In the genomic region with DNA sequence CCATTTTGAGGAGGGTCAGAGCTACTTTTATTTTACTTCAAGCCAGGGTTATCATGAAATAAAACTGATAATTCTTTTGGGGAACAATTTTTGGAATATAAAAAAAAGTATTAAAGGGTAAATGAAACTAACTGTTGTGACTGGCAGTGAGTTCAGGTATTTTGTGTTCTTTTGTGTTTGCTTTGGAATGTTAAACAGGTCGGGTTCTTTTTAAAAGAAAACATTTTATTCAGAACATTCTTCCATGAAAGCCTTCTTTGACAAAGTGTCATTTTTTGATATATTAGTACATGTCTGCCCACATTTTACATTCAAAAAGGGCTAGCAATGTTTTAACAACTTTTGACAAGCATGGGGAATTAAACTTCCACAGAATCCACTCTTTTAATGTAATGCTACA, we compare ENCODE assay signal across 2 cellular contexts.
TF ChIP-seq lines count a peak whose summit lies in the region.

No MANE protein-coding gene starts in this region.

TF ChIP-seq in GM23338, 12 proteins besides CTCF, POLR2A, EP300 and RAD21 (continued from another document):
- TF ChIP-seq STAT1 (IDR thresholded peaks at IDR 0.05; ENCODE audit: unreplicated experiment) (no peak), CREB1 (CRISPR knock-in tag; IDR thresholded peaks at IDR 0.05; ENCODE audit: low read depth) (no peak)
- TF ChIP-seq, protein P1, sequence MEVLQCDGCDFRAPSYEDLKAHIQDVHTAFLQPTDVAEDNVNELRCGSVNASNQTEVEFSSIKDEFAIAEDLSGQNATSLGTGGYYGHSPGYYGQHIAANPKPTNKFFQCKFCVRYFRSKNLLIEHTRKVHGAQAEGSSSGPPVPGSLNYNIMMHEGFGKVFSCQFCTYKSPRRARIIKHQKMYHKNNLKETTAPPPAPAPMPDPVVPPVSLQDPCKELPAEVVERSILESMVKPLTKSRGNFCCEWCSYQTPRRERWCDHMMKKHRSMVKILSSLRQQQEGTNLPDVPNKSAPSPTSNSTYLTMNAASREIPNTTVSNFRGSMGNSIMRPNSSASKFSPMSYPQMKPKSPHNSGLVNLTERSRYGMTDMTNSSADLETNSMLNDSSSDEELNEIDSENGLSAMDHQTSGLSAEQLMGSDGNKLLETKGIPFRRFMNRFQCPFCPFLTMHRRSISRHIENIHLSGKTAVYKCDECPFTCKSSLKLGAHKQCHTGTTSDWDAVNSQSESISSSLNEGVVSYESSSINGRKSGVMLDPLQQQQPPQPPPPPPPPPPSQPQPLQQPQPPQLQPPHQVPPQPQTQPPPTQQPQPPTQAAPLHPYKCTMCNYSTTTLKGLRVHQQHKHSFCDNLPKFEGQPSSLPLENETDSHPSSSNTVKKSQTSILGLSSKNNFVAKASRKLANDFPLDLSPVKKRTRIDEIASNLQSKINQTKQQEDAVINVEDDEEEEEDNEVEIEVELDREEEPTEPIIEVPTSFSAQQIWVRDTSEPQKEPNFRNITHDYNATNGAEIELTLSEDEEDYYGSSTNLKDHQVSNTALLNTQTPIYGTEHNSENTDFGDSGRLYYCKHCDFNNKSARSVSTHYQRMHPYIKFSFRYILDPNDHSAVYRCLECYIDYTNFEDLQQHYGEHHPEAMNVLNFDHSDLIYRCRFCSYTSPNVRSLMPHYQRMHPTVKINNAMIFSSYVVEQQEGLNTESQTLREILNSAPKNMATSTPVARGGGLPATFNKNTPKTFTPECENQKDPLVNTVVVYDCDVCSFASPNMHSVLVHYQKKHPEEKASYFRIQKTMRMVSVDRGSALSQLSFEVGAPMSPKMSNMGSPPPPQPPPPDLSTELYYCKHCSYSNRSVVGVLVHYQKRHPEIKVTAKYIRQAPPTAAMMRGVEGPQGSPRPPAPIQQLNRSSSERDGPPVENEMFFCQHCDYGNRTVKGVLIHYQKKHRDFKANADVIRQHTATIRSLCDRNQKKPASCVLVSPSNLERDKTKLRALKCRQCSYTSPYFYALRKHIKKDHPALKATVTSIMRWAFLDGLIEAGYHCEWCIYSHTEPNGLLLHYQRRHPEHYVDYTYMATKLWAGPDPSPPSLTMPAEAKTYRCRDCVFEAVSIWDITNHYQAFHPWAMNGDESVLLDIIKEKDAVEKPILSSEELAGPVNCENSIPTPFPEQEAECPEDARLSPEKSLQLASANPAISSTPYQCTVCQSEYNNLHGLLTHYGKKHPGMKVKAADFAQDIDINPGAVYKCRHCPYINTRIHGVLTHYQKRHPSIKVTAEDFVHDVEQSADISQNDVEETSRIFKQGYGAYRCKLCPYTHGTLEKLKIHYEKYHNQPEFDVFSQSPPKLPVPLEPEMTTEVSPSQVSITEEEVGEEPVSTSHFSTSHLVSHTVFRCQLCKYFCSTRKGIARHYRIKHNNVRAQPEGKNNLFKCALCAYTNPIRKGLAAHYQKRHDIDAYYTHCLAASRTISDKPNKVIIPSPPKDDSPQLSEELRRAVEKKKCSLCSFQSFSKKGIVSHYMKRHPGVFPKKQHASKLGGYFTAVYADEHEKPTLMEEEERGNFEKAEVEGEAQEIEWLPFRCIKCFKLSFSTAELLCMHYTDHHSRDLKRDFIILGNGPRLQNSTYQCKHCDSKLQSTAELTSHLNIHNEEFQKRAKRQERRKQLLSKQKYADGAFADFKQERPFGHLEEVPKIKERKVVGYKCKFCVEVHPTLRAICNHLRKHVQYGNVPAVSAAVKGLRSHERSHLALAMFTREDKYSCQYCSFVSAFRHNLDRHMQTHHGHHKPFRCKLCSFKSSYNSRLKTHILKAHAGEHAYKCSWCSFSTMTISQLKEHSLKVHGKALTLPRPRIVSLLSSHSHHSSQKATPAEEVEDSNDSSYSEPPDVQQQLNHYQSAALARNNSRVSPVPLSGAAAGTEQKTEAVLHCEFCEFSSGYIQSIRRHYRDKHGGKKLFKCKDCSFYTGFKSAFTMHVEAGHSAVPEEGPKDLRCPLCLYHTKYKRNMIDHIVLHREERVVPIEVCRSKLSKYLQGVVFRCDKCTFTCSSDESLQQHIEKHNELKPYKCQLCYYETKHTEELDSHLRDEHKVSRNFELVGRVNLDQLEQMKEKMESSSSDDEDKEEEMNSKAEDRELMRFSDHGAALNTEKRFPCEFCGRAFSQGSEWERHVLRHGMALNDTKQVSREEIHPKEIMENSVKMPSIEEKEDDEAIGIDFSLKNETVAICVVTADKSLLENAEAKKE (CRISPR knock-in tag; IDR thresholded peaks at IDR 0.05), result no peak
- TF ChIP-seq, protein P2, sequence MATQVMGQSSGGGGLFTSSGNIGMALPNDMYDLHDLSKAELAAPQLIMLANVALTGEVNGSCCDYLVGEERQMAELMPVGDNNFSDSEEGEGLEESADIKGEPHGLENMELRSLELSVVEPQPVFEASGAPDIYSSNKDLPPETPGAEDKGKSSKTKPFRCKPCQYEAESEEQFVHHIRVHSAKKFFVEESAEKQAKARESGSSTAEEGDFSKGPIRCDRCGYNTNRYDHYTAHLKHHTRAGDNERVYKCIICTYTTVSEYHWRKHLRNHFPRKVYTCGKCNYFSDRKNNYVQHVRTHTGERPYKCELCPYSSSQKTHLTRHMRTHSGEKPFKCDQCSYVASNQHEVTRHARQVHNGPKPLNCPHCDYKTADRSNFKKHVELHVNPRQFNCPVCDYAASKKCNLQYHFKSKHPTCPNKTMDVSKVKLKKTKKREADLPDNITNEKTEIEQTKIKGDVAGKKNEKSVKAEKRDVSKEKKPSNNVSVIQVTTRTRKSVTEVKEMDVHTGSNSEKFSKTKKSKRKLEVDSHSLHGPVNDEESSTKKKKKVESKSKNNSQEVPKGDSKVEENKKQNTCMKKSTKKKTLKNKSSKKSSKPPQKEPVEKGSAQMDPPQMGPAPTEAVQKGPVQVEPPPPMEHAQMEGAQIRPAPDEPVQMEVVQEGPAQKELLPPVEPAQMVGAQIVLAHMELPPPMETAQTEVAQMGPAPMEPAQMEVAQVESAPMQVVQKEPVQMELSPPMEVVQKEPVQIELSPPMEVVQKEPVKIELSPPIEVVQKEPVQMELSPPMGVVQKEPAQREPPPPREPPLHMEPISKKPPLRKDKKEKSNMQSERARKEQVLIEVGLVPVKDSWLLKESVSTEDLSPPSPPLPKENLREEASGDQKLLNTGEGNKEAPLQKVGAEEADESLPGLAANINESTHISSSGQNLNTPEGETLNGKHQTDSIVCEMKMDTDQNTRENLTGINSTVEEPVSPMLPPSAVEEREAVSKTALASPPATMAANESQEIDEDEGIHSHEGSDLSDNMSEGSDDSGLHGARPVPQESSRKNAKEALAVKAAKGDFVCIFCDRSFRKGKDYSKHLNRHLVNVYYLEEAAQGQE (IDR thresholded peaks at IDR 0.05; ENCODE audit: unreplicated experiment), result no peak

TF ChIP-seq in WTC11, 78 proteins besides CTCF, POLR2A, EP300 and RAD21 (continued from another document):
- TF ChIP-seq NR1H2 (CRISPR knock-in tag; IDR thresholded peaks at IDR 0.05) (no peak), JUN (CRISPR knock-in tag; IDR thresholded peaks at IDR 0.05) (no peak)
- TF ChIP-seq, protein P3, sequence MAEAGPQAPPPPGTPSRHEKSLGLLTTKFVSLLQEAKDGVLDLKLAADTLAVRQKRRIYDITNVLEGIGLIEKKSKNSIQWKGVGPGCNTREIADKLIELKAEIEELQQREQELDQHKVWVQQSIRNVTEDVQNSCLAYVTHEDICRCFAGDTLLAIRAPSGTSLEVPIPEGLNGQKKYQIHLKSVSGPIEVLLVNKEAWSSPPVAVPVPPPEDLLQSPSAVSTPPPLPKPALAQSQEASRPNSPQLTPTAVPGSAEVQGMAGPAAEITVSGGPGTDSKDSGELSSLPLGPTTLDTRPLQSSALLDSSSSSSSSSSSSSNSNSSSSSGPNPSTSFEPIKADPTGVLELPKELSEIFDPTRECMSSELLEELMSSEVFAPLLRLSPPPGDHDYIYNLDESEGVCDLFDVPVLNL (CRISPR knock-in tag; IDR thresholded peaks at IDR 0.05; ENCODE audit: borderline replicate concordance, low read depth), result no peak
- TF ChIP-seq, protein P4, sequence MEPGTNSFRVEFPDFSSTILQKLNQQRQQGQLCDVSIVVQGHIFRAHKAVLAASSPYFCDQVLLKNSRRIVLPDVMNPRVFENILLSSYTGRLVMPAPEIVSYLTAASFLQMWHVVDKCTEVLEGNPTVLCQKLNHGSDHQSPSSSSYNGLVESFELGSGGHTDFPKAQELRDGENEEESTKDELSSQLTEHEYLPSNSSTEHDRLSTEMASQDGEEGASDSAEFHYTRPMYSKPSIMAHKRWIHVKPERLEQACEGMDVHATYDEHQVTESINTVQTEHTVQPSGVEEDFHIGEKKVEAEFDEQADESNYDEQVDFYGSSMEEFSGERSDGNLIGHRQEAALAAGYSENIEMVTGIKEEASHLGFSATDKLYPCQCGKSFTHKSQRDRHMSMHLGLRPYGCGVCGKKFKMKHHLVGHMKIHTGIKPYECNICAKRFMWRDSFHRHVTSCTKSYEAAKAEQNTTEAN (CRISPR knock-in tag; IDR thresholded peaks at IDR 0.05), result no peak
